ENCODE assay signal across 20 cellular contexts in genomic region chr2:134379722-134380121, GRCh38.
"Had no signal": no experiment of that assay in that cellular context is flagged by ENCODE, and none has a peak within 500 bp of the region (broad histone marks: within the 10 kb centered on the region; RNA-seq: fewer than 3 reads in every experiment).

No MANE protein-coding gene starts in this region.

- ATAC-seq: activated CD8-positive, alpha-beta memory T cell treated with anti-CD3 and anti-CD28 coated beads, Interleukin-2, amount 10 ng/mL, durations not matched to agents 7 days and 5 days; left colon; lower lobe of right lung had no signal

- H2AFZ ChIP-seq: parathyroid adenoma had no signal

- H3K9me3 Mint-ChIP-seq: activated CD4-positive, alpha-beta memory T cell treated with anti-CD3 and anti-CD28 coated beads, Interleukin-2, amount 10 ng/mL, durations not matched to agents 7 days and 5 days; brain; central memory CD8-positive, alpha-beta T cell; naive B cell; T-helper 1 cell treated with Interleukin-12 subunit alpha and Interleukin-12 subunit beta and Interleukin-4 antibody, amounts not matched to agents 30 μg/mL and 1 μg/mL, for 36 hours had no signal

- H3K4me3 Mint-ChIP-seq: activated CD4-positive, alpha-beta memory T cell treated with anti-CD3 and anti-CD28 coated beads, Interleukin-2, amount 10 ng/mL, durations not matched to agents 7 days and 5 days; activated CD8-positive, alpha-beta memory T cell treated with anti-CD3 and anti-CD28 coated beads, Interleukin-2, amount 10 ng/mL, durations not matched to agents 7 days and 5 days; brain; central memory CD8-positive, alpha-beta T cell; naive B cell; T-helper 1 cell treated with Interleukin-12 subunit alpha and Interleukin-12 subunit beta and Interleukin-4 antibody, amounts not matched to agents 30 μg/mL and 1 μg/mL, for 36 hours had no signal

- H3K4me1 ChIP-seq: lower lobe of right lung, parathyroid adenoma, spleen had no signal

- H3K27ac ChIP-seq: lower lobe of right lung, parathyroid adenoma, spleen had no signal

- H3K9me3 ChIP-seq: lower lobe of right lung, spleen, uterus had no signal

- H3K4me3 ChIP-seq: lower lobe of right lung, spleen, uterus had no signal

- H3K27me3 ChIP-seq: spleen, uterus had no signal

- DNase-seq: activated CD4-positive, alpha-beta memory T cell treated with anti-CD3 and anti-CD28 coated beads, Interleukin-2, amount 10 ng/mL, durations not matched to agents 7 days and 5 days; activated CD4-positive, alpha-beta T cell treated with anti-CD3 and anti-CD28 coated beads for 48 hours; activated CD8-positive, alpha-beta memory T cell treated with anti-CD3 and anti-CD28 coated beads, Interleukin-2, amount 10 ng/mL, durations not matched to agents 7 days and 5 days; activated gamma-delta T cell; activated naive CD4-positive, alpha-beta T cell treated with anti-CD3 and anti-CD28 coated beads, Interleukin-2, amount 50 U/mL, for 16 hours; activated T-cell treated with anti-CD3 and anti-CD28 coated beads for 4 hours; aorta; effector memory CD4-positive, alpha-beta T cell; left colon; lower lobe of right lung; naive B cell; nucleus accumbens; spleen; stimulated activated CD4-positive, alpha-beta T cell treated with anti-CD3 and anti-CD28 coated beads, Interleukin-4, amount 100 ng/mL, for 1 hour; stimulated activated naive CD4-positive, alpha-beta T cell treated with Interleukin-2 at 50 U/mL for 16 hours; uterus had no signal

- H3K4me1 Mint-ChIP-seq: activated CD4-positive, alpha-beta memory T cell treated with anti-CD3 and anti-CD28 coated beads, Interleukin-2, amount 10 ng/mL, durations not matched to agents 7 days and 5 days; activated CD8-positive, alpha-beta memory T cell treated with anti-CD3 and anti-CD28 coated beads, Interleukin-2, amount 10 ng/mL, durations not matched to agents 7 days and 5 days; central memory CD8-positive, alpha-beta T cell had no signal

- H3K79me2 ChIP-seq: parathyroid adenoma had no signal

- H3K36me3 ChIP-seq: lower lobe of right lung, uterus had no signal

- H3K9ac ChIP-seq: parathyroid adenoma had no signal

- H3K27ac Mint-ChIP-seq: activated CD4-positive, alpha-beta memory T cell treated with anti-CD3 and anti-CD28 coated beads, Interleukin-2, amount 10 ng/mL, durations not matched to agents 7 days and 5 days; activated CD8-positive, alpha-beta memory T cell treated with anti-CD3 and anti-CD28 coated beads, Interleukin-2, amount 10 ng/mL, durations not matched to agents 7 days and 5 days; T-helper 1 cell treated with Interleukin-12 subunit alpha and Interleukin-12 subunit beta and Interleukin-4 antibody, amounts not matched to agents 30 μg/mL and 1 μg/mL, for 36 hours had no signal

- H3K27me3 Mint-ChIP-seq: activated CD4-positive, alpha-beta memory T cell treated with anti-CD3 and anti-CD28 coated beads, Interleukin-2, amount 10 ng/mL, durations not matched to agents 7 days and 5 days; activated CD8-positive, alpha-beta memory T cell treated with anti-CD3 and anti-CD28 coated beads, Interleukin-2, amount 10 ng/mL, durations not matched to agents 7 days and 5 days; brain; central memory CD8-positive, alpha-beta T cell; naive B cell had no signal
